8 cellular contexts compared by ENCODE assay signal in the genomic region with DNA sequence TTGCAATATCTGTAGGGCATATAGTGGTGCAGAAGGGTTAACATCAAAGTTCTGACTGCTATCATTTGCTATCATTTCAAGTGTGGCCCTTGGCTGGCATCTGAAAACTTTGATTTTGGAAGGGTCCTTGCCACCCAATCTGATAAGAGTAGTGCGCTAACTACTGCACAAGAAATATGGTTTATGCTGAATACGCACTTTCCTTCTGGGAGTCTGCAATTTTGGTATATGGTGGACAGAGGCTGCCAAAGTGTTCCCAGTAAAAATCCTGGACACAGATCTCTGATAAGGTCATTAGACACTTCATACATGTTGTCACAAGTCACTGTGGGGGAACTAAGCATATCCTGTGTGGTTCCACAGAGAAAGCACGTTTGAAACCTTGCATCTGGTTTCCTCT.
"Had no signal": no experiment of that assay in that cellular context is flagged by ENCODE, and none has a peak within 500 bp of the region (broad histone marks: within the 10 kb centered on the region; RNA-seq: fewer than 3 reads in every experiment).

No MANE protein-coding gene starts in this region.

- DNase-seq: GM23248, GOT3, H7, HFFc6, KG1 had no signal

- H3K9ac ChIP-seq: GM23248 had no signal

- H3K4me3 ChIP-seq: GM23248, HAP-1 had no signal

- H2AFZ ChIP-seq: GM23248 had no signal

- H3K9me3 ChIP-seq: HAP-1 had no signal

- ATAC-seq: HCT116 had no signal

- H3K4me1 ChIP-seq: HAP-1 had no signal

- H3K36me3 ChIP-seq: HAP-1 had no signal

- H3K27ac ChIP-seq: GM23248, HL-60 had no signal
